ENCODE assay signal across 8 cellular contexts in genomic region chr11:119316729-119317591, GRCh38.
A peak's percentile ranks its signal among the peaks of the same experiment; 100 is the strongest.
DNase-seq lines count a peak whose midpoint lies in the region; ATAC-seq lines count a peak whose summit lies in the region.

A gene with protein sequence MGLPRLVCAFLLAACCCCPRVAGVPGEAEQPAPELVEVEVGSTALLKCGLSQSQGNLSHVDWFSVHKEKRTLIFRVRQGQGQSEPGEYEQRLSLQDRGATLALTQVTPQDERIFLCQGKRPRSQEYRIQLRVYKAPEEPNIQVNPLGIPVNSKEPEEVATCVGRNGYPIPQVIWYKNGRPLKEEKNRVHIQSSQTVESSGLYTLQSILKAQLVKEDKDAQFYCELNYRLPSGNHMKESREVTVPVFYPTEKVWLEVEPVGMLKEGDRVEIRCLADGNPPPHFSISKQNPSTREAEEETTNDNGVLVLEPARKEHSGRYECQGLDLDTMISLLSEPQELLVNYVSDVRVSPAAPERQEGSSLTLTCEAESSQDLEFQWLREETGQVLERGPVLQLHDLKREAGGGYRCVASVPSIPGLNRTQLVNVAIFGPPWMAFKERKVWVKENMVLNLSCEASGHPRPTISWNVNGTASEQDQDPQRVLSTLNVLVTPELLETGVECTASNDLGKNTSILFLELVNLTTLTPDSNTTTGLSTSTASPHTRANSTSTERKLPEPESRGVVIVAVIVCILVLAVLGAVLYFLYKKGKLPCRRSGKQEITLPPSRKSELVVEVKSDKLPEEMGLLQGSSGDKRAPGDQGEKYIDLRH (minus strand): TSS chr11:119317130. CDS start chr11:119317101, 29 bp downstream.

- no peak for ATAC-seq in central memory CD8-positive, alpha-beta T cell (replicated peaks; ENCODE audit: extremely low read depth, poor library complexity, severe bottlenecking)
- ATAC-seq in HG03108 (IDR thresholded peaks at IDR 0.05; ENCODE audit: unreplicated experiment) = no peak
- ATAC-seq in HG02884 (IDR thresholded peaks at IDR 0.05; ENCODE audit: unreplicated experiment) = no peak

- DNase-seq in DMS53 (lab: John Stamatoyannopoulos, UW) = peak; percentile 70
- DNase-seq in DMS53 treated with DMSO at 0.1 percent for 48 hours (lab: John Stamatoyannopoulos, UW; ENCODE audit: unreplicated experiment) = no peak
- DNase-seq in NCI-H446 treated with DMSO at 0.1 percent for 48 hours (lab: John Stamatoyannopoulos, UW) = peak; percentile 38
- DNase-seq in central memory CD8-positive, alpha-beta T cell (ENCODE audit: low spot score in 2 of 2) = no peak
- peak; percentile 85 for DNase-seq in left kidney (ENCODE audit: low read depth, low spot score)

- H3K27me3 Mint-ChIP-seq in central memory CD8-positive, alpha-beta T cell = peaks cover 49% of the 10 kb centered on the region
- peaks cover 13% of the 10 kb centered on the region for H3K27me3 Mint-ChIP-seq in stimulated activated naive CD8-positive, alpha-beta T cell treated with anti-CD3 and anti-CD28 coated beads, Interleukin-15, Interleukin-2, amounts not matched to agents 100 ng/mL and 50 ng/mL, for 24 hours

- H3K36me3 Mint-ChIP-seq in central memory CD8-positive, alpha-beta T cell (ENCODE audit: insufficient read depth) = peaks cover 2% of the 10 kb centered on the region
- no peaks in the 10 kb centered on the region for H3K36me3 Mint-ChIP-seq in stimulated activated naive CD8-positive, alpha-beta T cell treated with anti-CD3 and anti-CD28 coated beads, Interleukin-15, Interleukin-2, amounts not matched to agents 100 ng/mL and 50 ng/mL, for 24 hours (ENCODE audit: low read depth)

- H3K4me3 Mint-ChIP-seq in central memory CD8-positive, alpha-beta T cell = peak within 1 kb of the TSS; percentile 67
- H3K4me3 Mint-ChIP-seq in stimulated activated naive CD8-positive, alpha-beta T cell treated with anti-CD3 and anti-CD28 coated beads, Interleukin-15, Interleukin-2, amounts not matched to agents 100 ng/mL and 50 ng/mL, for 24 hours = peak within 1 kb of the TSS; percentile 79

- peaks cover 22% of the 10 kb centered on the region for H3K4me1 Mint-ChIP-seq in central memory CD8-positive, alpha-beta T cell
- peaks cover 16% of the 10 kb centered on the region for H3K4me1 Mint-ChIP-seq in stimulated activated naive CD8-positive, alpha-beta T cell treated with anti-CD3 and anti-CD28 coated beads, Interleukin-15, Interleukin-2, amounts not matched to agents 100 ng/mL and 50 ng/mL, for 24 hours (ENCODE audit: low read depth)

- no peak within 1 kb of the TSS for H3K27ac Mint-ChIP-seq in central memory CD8-positive, alpha-beta T cell (ENCODE audit: low read depth)
- H3K27ac Mint-ChIP-seq in stimulated activated naive CD8-positive, alpha-beta T cell treated with anti-CD3 and anti-CD28 coated beads, Interleukin-15, Interleukin-2, amounts not matched to agents 100 ng/mL and 50 ng/mL, for 24 hours = no peak within 1 kb of the TSS

- H3K9me3 Mint-ChIP-seq in central memory CD8-positive, alpha-beta T cell = no peaks in the 10 kb centered on the region
- no peaks in the 10 kb centered on the region for H3K9me3 Mint-ChIP-seq in stimulated activated naive CD8-positive, alpha-beta T cell treated with anti-CD3 and anti-CD28 coated beads, Interleukin-15, Interleukin-2, amounts not matched to agents 100 ng/mL and 50 ng/mL, for 24 hours

Comparison
In these comparisons a context has a peak if more than half of its experiments do, and no peak if none do; other contexts are left out.
1. DNase-seq: peak in DMS53 (single experiment), NCI-H446 treated with DMSO at 0.1 percent for 48 hours (single experiment) and left kidney (single experiment); none in DMS53 treated with DMSO at 0.1 percent for 48 hours (single experiment) and central memory CD8-positive, alpha-beta T cell (0 of 2).